Comparison of ENCODE assay signal across 1 cellular context in the genomic region with DNA sequence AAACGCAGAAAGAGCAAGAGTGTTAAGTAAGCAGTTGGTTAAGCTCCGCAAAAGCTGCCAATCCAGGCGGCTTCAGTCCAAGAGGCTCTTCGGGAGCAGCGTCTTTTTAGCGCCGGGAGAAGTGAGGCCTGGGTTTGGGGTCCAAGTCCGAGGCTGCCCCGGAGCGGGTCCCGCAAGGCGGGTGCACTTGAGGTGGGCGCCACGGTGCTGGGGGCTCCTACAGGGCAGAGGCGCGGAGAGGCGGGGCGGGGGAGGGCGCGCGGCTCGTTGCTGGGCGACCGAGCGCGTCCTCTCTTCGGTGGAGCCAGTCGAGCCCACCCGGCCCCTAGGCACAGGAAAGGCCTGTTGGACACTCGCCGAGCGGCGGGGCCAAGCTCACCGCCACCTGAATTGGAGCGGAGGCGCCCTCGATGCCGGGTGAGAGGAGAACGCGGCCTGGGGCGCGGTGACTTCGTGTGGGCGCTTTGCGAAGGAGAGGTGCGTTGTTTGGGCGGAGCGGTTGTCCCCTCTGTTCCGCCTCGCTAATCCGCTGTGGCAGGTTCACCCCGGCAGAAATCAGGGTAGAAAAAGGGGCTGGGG.
TF ChIP-seq lines count a peak whose summit lies in the region.

No MANE protein-coding gene starts in this region.

TF ChIP-seq in WTC11, 78 proteins besides CTCF, POLR2A, EP300 and RAD21 (continued from another document):
- TF ChIP-seq, protein P1, sequence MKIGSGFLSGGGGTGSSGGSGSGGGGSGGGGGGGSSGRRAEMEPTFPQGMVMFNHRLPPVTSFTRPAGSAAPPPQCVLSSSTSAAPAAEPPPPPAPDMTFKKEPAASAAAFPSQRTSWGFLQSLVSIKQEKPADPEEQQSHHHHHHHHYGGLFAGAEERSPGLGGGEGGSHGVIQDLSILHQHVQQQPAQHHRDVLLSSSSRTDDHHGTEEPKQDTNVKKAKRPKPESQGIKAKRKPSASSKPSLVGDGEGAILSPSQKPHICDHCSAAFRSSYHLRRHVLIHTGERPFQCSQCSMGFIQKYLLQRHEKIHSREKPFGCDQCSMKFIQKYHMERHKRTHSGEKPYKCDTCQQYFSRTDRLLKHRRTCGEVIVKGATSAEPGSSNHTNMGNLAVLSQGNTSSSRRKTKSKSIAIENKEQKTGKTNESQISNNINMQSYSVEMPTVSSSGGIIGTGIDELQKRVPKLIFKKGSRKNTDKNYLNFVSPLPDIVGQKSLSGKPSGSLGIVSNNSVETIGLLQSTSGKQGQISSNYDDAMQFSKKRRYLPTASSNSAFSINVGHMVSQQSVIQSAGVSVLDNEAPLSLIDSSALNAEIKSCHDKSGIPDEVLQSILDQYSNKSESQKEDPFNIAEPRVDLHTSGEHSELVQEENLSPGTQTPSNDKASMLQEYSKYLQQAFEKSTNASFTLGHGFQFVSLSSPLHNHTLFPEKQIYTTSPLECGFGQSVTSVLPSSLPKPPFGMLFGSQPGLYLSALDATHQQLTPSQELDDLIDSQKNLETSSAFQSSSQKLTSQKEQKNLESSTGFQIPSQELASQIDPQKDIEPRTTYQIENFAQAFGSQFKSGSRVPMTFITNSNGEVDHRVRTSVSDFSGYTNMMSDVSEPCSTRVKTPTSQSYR (CRISPR knock-in tag; IDR thresholded peaks at IDR 0.05), result no peak
- TF ChIP-seq MAX (CRISPR knock-in tag; IDR thresholded peaks at IDR 0.05), result peak; percentile 71
- TF ChIP-seq ATF1 (CRISPR knock-in tag; IDR thresholded peaks at IDR 0.05), result no peak
- TF ChIP-seq TEAD4 (CRISPR knock-in tag; IDR thresholded peaks at IDR 0.05), result no peak
